ENCODE assay signal across 18 cellular contexts in the genomic region with DNA sequence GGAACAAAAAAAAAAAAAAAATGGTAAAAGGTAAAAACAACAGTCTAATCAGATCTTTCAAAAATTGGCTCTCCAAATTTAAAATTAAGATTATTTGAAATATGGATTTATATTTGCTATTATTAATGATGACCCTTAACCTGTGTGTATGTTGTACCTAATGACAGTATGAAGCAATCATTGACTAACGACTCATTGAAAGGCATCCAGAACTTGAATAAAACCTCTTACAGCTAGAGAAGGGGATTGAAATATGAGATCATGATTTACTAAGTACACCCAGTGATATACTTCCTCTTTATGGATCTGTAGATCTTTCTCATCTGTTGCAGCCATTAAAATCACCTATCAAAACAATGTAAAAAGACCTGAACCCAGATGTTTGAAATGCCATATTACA.
DNase-seq lines count a peak whose midpoint lies in the region; ATAC-seq and TF ChIP-seq lines count a peak whose summit lies in the region.
"Had no signal": no experiment of that assay in that cellular context is flagged by ENCODE, and none has a peak within 500 bp of the region (broad histone marks: within the 10 kb centered on the region; RNA-seq: fewer than 3 reads in every experiment).

No MANE protein-coding gene starts in this region.

- H3K9ac ChIP-seq in PC-3 (ENCODE audit: low read length), result no peak overlapping the region
- H3K9ac ChIP-seq: SK-N-SH had no signal

- H3K36me3 ChIP-seq in PC-3 (ENCODE audit: low read depth, low read length), result no peaks in the 10 kb centered on the region
- H3K36me3 ChIP-seq: cardiac muscle cell, tibial nerve had no signal

- H3K9me2 ChIP-seq in PC-3 (replicated peaks; ENCODE audit: low read length), result no peaks in the 10 kb centered on the region
- H3K9me2 ChIP-seq: SK-N-SH had no signal

- intact Hi-C loops in PC-3 (cut with micrococcal nuclease), result no loop called here
- intact Hi-C loops in CD14-positive monocyte (cut with micrococcal nuclease), result no loop called here

- peak; percentile 46 for DNase-seq in NCI-H2171 treated with DMSO at 0.1 percent for 48 hours (lab: John Stamatoyannopoulos, UW)
- DNase-seq in NCI-H2171 (lab: John Stamatoyannopoulos, UW), result no peak
- peak; percentile 23 for DNase-seq in KBM-7
- DNase-seq in PC-3, result no peak
- DNase-seq in kidney tubule cell (ENCODE audit: low spot score), result peak; percentile 74
- no peak for DNase-seq in GM13977 (ENCODE audit: low spot score)
- no peak for DNase-seq in natural killer cell treated with Interleukin-12 subunit alpha and Interleukin-12 subunit beta and Interleukin-15 and Interleukin-18, amount 100 ng/mL, for 72 hours (ENCODE audit: low spot score)
- no peak for DNase-seq in CD14-positive monocyte (ENCODE audit: low spot score)
- DNase-seq: activated CD4-positive, alpha-beta T cell treated with anti-CD3 and anti-CD28 coated beads for 48 hours; CD4-positive, CD25-positive, alpha-beta regulatory T cell; dorsolateral prefrontal cortex; NCI-H1048; NCI-H446; nucleus accumbens had no signal

- no peak overlapping the region for H2AFZ ChIP-seq in PC-3 (ENCODE audit: low read length)

- H3K4me3 ChIP-seq in PC-3 (ENCODE audit: low read length), result no peak overlapping the region
- H3K4me3 ChIP-seq: cardiac muscle cell, dorsolateral prefrontal cortex, tibial nerve had no signal

- H3K4me1 ChIP-seq in PC-3 (ENCODE audit: insufficient read depth, low read length), result no peaks in the 10 kb centered on the region

- no peak overlapping the region for H3K4me2 ChIP-seq in PC-3 (ENCODE audit: low read length)
- H3K4me2 ChIP-seq: SK-N-SH had no signal

- POLR2A ChIA-PET in PC-3 (lab: Charles Lee; ENCODE audit: unreplicated experiment), result no interaction called here

- no peaks in the 10 kb centered on the region for H3K9me3 ChIP-seq in PC-3 (ENCODE audit: low read length)
- H3K9me3 ChIP-seq: SK-N-SH, tibial nerve had no signal

- ATAC-seq in PC-3, result peak; percentile 13; the same call in 1 of the 2 replicates
- no peak for ATAC-seq in natural killer cell treated with Interleukin-12 subunit alpha and Interleukin-12 subunit beta and Interleukin-15 and Interleukin-18, amount 100 ng/mL, for 72 hours
- ATAC-seq: stimulated activated effector memory CD8-positive, alpha-beta T cell treated with anti-CD3 and anti-CD28 coated beads, Interleukin-12 subunit alpha, Interleukin-12 subunit beta, amount 100 ng/mL, for 72 hours had no signal

- H4K20me1 ChIP-seq in PC-3 (ENCODE audit: low read length), result no peaks in the 10 kb centered on the region

- TF ChIP-seq CTCF in PC-3 (conservative IDR thresholded peaks at IDR 0.05; ENCODE audit: low read depth, low read length) (no peak), GM13977 (IDR thresholded peaks at IDR 0.05; ENCODE audit: extremely low read depth, insufficient read depth, missing control alignments) (no peak), CD14-positive monocyte (IDR thresholded peaks at IDR 0.05) (no peak)

- H3K27me3 Mint-ChIP-seq in natural killer cell treated with Interleukin-12 subunit alpha and Interleukin-12 subunit beta and Interleukin-15 and Interleukin-18, amount 100 ng/mL, for 72 hours, result no peaks in the 10 kb centered on the region
- no peaks in the 10 kb centered on the region for H3K27me3 Mint-ChIP-seq in CD14-positive monocyte (ENCODE audit: low read depth in 3 of 3)
- H3K27me3 Mint-ChIP-seq: CD4-positive, CD25-positive, alpha-beta regulatory T cell had no signal

- H3F3A ChIP-seq in PC-3 (ENCODE audit: low read length, unreplicated experiment), result no peaks in the 10 kb centered on the region

- H3K4me1 Mint-ChIP-seq in natural killer cell treated with Interleukin-12 subunit alpha and Interleukin-12 subunit beta and Interleukin-15 and Interleukin-18, amount 100 ng/mL, for 72 hours (ENCODE audit: low read depth in 2 of 2), result no peaks in the 10 kb centered on the region
- peaks cover 6% of the 10 kb centered on the region for H3K4me1 Mint-ChIP-seq in CD14-positive monocyte
- H3K4me1 Mint-ChIP-seq: stimulated activated effector memory CD8-positive, alpha-beta T cell treated with anti-CD3 and anti-CD28 coated beads, Interleukin-12 subunit alpha, Interleukin-12 subunit beta, amount 100 ng/mL, for 72 hours had no signal

- H3K27ac ChIP-seq in PC-3 (ENCODE audit: low read length), result no peak overlapping the region
- H3K27ac ChIP-seq: cardiac muscle cell, dorsolateral prefrontal cortex, tibial nerve had no signal

- no peaks in the 10 kb centered on the region for H3K79me2 ChIP-seq in PC-3 (ENCODE audit: low read length)

- no peak overlapping the region for H3K4me3 Mint-ChIP-seq in natural killer cell treated with Interleukin-12 subunit alpha and Interleukin-12 subunit beta and Interleukin-15 and Interleukin-18, amount 100 ng/mL, for 72 hours
- H3K4me3 Mint-ChIP-seq in CD14-positive monocyte, result no peak overlapping the region
- H3K4me3 Mint-ChIP-seq: CD4-positive, CD25-positive, alpha-beta regulatory T cell; stimulated activated effector memory CD8-positive, alpha-beta T cell treated with anti-CD3 and anti-CD28 coated beads, Interleukin-12 subunit alpha, Interleukin-12 subunit beta, amount 100 ng/mL, for 72 hours had no signal

- no peaks in the 10 kb centered on the region for H3K9me3 Mint-ChIP-seq in natural killer cell treated with Interleukin-12 subunit alpha and Interleukin-12 subunit beta and Interleukin-15 and Interleukin-18, amount 100 ng/mL, for 72 hours
- no peaks in the 10 kb centered on the region for H3K9me3 Mint-ChIP-seq in CD14-positive monocyte
- H3K9me3 Mint-ChIP-seq: stimulated activated effector memory CD8-positive, alpha-beta T cell treated with anti-CD3 and anti-CD28 coated beads, Interleukin-12 subunit alpha, Interleukin-12 subunit beta, amount 100 ng/mL, for 72 hours had no signal

- H3K27ac Mint-ChIP-seq in natural killer cell treated with Interleukin-12 subunit alpha and Interleukin-12 subunit beta and Interleukin-15 and Interleukin-18, amount 100 ng/mL, for 72 hours, result no peak overlapping the region
- no peak overlapping the region for H3K27ac Mint-ChIP-seq in CD14-positive monocyte
- H3K27ac Mint-ChIP-seq: CD4-positive, CD25-positive, alpha-beta regulatory T cell; stimulated activated effector memory CD8-positive, alpha-beta T cell treated with anti-CD3 and anti-CD28 coated beads, Interleukin-12 subunit alpha, Interleukin-12 subunit beta, amount 100 ng/mL, for 72 hours had no signal

- no peaks in the 10 kb centered on the region for H3K27me3 ChIP-seq in PC-3 (ENCODE audit: low read length)
- H3K27me3 ChIP-seq: cardiac muscle cell, dorsolateral prefrontal cortex, tibial nerve had no signal

- no peaks in the 10 kb centered on the region for H3K36me3 Mint-ChIP-seq in natural killer cell treated with Interleukin-12 subunit alpha and Interleukin-12 subunit beta and Interleukin-15 and Interleukin-18, amount 100 ng/mL, for 72 hours
- no peaks in the 10 kb centered on the region for H3K36me3 Mint-ChIP-seq in CD14-positive monocyte
- H3K36me3 Mint-ChIP-seq: stimulated activated effector memory CD8-positive, alpha-beta T cell treated with anti-CD3 and anti-CD28 coated beads, Interleukin-12 subunit alpha, Interleukin-12 subunit beta, amount 100 ng/mL, for 72 hours had no signal

- in situ Hi-C loops in KBM-7 (cut with MboI; ENCODE audit: low pct_unique_long_range_greater_than_20kb, low sequenced_read_pairs), result no loop called here
- in situ Hi-C loops in GM13977 (cut with MboI; ENCODE audit: low pct_unique_long_range_greater_than_20kb, low sequenced_read_pairs, unreplicated experiment), result loop anchor here (25.0 kb wide), 1 partner anchor 639 kb away; no protein-coding TSS in a partner anchor

- no TSS peak for BruUV-seq in PC-3 (replicated peaks; lab: Mats Ljungman, UMichigan)

- CTCF ChIA-PET in PC-3 (lab: Charles Lee), result no interaction called here

Comparison
In these comparisons a context has a peak if more than half of its experiments do, and no peak if none do; other contexts are left out.
1. DNase-seq: peak in NCI-H2171 treated with DMSO at 0.1 percent for 48 hours (single experiment), KBM-7 (single experiment) and kidney tubule cell (single experiment); none in NCI-H2171 (single experiment), PC-3 (single experiment), GM13977 (single experiment), natural killer cell treated with Interleukin-12 subunit alpha and Interleukin-12 subunit beta and Interleukin-15 and Interleukin-18, amount 100 ng/mL, for 72 hours (single experiment) and CD14-positive monocyte (single experiment).